In genomic region chr10:62632071-62632809, GRCh38 we compare ENCODE assay signal across 9 cellular contexts.
A peak's percentile ranks its signal among the peaks of the same experiment; 100 is the strongest.
DNase-seq lines count a peak whose midpoint lies in the region; ATAC-seq lines count a peak whose summit lies in the region.
"Had no signal": no experiment of that assay in that cellular context is flagged by ENCODE, and none has a peak within 500 bp of the region (broad histone marks: within the 10 kb centered on the region; RNA-seq: fewer than 3 reads in every experiment).

No MANE protein-coding gene starts in this region.

- peaks cover 11% of the 10 kb centered on the region for H3K4me1 Mint-ChIP-seq in central memory CD8-positive, alpha-beta T cell

- peak; percentile 82 for ATAC-seq in GM19043 (IDR thresholded peaks at IDR 0.05; ENCODE audit: low read depth, unreplicated experiment)
- peak; percentile 71 for ATAC-seq in HG03045 (IDR thresholded peaks at IDR 0.05; ENCODE audit: unreplicated experiment)
- peak; percentile 93 for ATAC-seq in central memory CD8-positive, alpha-beta T cell (replicated peaks; ENCODE audit: extremely low read depth, poor library complexity, severe bottlenecking)

- peak; percentile 80 for DNase-seq in SKM-1 treated with dmso at 0.1 percent for 144 hours (lab: John Stamatoyannopoulos, UW; ENCODE audit: unreplicated experiment)
- DNase-seq in central memory CD8-positive, alpha-beta T cell (ENCODE audit: low spot score in 2 of 2): peak; percentile 15 to 67
- peak; percentile 29 for DNase-seq in stimulated activated CD8-positive, alpha-beta memory T cell treated with anti-CD3 and anti-CD28 coated beads, Interleukin-15, amount 100 ng/mL, for 1 hour (ENCODE audit: low read depth)
- no peak for DNase-seq in NCI-H2029 (lab: John Stamatoyannopoulos, UW)
- DNase-seq in NCI-H510A (lab: John Stamatoyannopoulos, UW): no peak
- no peak for DNase-seq in H7

- H3K4me3 Mint-ChIP-seq in central memory CD8-positive, alpha-beta T cell: peak overlapping the region; percentile 71

- H3K27me3 Mint-ChIP-seq in central memory CD8-positive, alpha-beta T cell: no peaks in the 10 kb centered on the region

- no peaks in the 10 kb centered on the region for H3K36me3 ChIP-seq in H7 (replicated peaks; ENCODE audit: control insufficient read depth, insufficient read depth, low read length)
- H3K36me3 ChIP-seq: thyroid gland had no signal

- H3K27ac Mint-ChIP-seq in central memory CD8-positive, alpha-beta T cell (ENCODE audit: low read depth): peak overlapping the region; percentile 97

- peaks cover 4% of the 10 kb centered on the region for H3K36me3 Mint-ChIP-seq in central memory CD8-positive, alpha-beta T cell (ENCODE audit: insufficient read depth)

- no peaks in the 10 kb centered on the region for H3K27me3 ChIP-seq in H7 (ENCODE audit: control insufficient read depth, insufficient read depth, low read length)
- H3K27me3 ChIP-seq: thyroid gland had no signal

- no peak overlapping the region for H3K4me3 ChIP-seq in H7 (ENCODE audit: insufficient read depth, low read depth, low read length)
- H3K4me3 ChIP-seq: thyroid gland had no signal

- H3K9me3 Mint-ChIP-seq in central memory CD8-positive, alpha-beta T cell: no peaks in the 10 kb centered on the region

Comparison
In these comparisons a context has a peak if more than half of its experiments do, and no peak if none do; other contexts are left out.
1. DNase-seq: peak in SKM-1 treated with dmso at 0.1 percent for 144 hours (single experiment), central memory CD8-positive, alpha-beta T cell (2 of 2) and stimulated activated CD8-positive, alpha-beta memory T cell treated with anti-CD3 and anti-CD28 coated beads, Interleukin-15, amount 100 ng/mL, for 1 hour (single experiment); none in NCI-H2029 (single experiment), NCI-H510A (single experiment) and H7 (single experiment).
2. Peak in every context shown above with its lines, with median percentiles within 50 percentile points of each other: ATAC-seq.